Comparison of ENCODE assay signal across 11 cellular contexts in genomic region chr14:75257241-75257640, GRCh38. TPM values are rescaled to one million over a fixed set of nuclear protein-coding genes. Genes with fewer than 3 reads are reported as not detected.
A peak's percentile ranks its signal among the peaks of the same experiment; 100 is the strongest.
DNase-seq lines count a peak whose midpoint lies in the region; ATAC-seq and TF ChIP-seq lines count a peak whose summit lies in the region.
"Had no signal": no experiment of that assay in that cellular context is flagged by ENCODE, and none has a peak within 500 bp of the region (broad histone marks: within the 10 kb centered on the region; RNA-seq: fewer than 3 reads in every experiment).

No MANE protein-coding gene starts in this region.

- no peak for TF ChIP-seq CTCF in Calu3 (IDR thresholded peaks at IDR 0.05; ENCODE audit: unreplicated experiment)

- intact Hi-C loops in Calu3 (cut with micrococcal nuclease; ENCODE audit: unreplicated experiment), result no loop called here
- intact Hi-C loops in sciatic nerve (cut with DNase I), result no loop called here

- H3K27me3 Mint-ChIP-seq in Calu3 (ENCODE audit: unreplicated experiment), result no peaks in the 10 kb centered on the region

- H3K4me1 Mint-ChIP-seq in Calu3 (ENCODE audit: low read depth, unreplicated experiment), result peaks cover 36% of the 10 kb centered on the region

- ATAC-seq in sciatic nerve (no peak), HG03280 (IDR thresholded peaks at IDR 0.05; ENCODE audit: unreplicated experiment) (no peak), HG03108 (IDR thresholded peaks at IDR 0.05; ENCODE audit: unreplicated experiment) (no peak)
- ATAC-seq: Right ventricle myocardium inferior had no signal

- H3K4me3 Mint-ChIP-seq in Calu3 (ENCODE audit: low read depth, unreplicated experiment), result no peak overlapping the region

- BruUV-seq in Calu3 (replicated peaks; lab: Mats Ljungman, UMichigan), result no TSS peak

- CTCF ChIA-PET in Calu3 (lab: Charles Lee), result interaction anchor here (0.6 kb wide), 1 partner anchor 14 kb away, joined by 4 read pairs; no protein-coding TSS in a partner anchor

- peak overlapping the region; percentile 77 for H3K27ac Mint-ChIP-seq in Calu3 (ENCODE audit: unreplicated experiment)

- no peaks in the 10 kb centered on the region for H3K9me3 Mint-ChIP-seq in Calu3 (ENCODE audit: low read depth, unreplicated experiment)

- DNase-seq in Calu3 (no peak), RKO (ENCODE audit: low spot score) (peak; percentile 52), fibroblast of gingiva (ENCODE audit: low read depth) (peak; percentile 28), sciatic nerve (ENCODE audit: low spot score) (peak; percentile 33), AG08396 (ENCODE audit: low spot score) (no peak), cortex of kidney (lab: John Stamatoyannopoulos, UW) (no peak)
- DNase-seq: kidney, NCI-H1694 had no signal

- peaks cover 31% of the 10 kb centered on the region for H3K36me3 Mint-ChIP-seq in Calu3 (ENCODE audit: insufficient read depth, unreplicated experiment)

RNA-seq across cellular contexts. Expression of gene FOS, which starts 21.4 kb away (rescaled TPM):
- total RNA-seq in Calu3 (2022) (149 and 183 TPM in 2 replicates), sciatic nerve (209 TPM)

Comparison
In these comparisons a context has a peak if more than half of its experiments do, and no peak if none do; other contexts are left out.
1. DNase-seq: peak in RKO (single experiment), fibroblast of gingiva (single experiment) and sciatic nerve (single experiment); none in Calu3 (single experiment), AG08396 (single experiment) and cortex of kidney (single experiment).